In the genomic region with DNA sequence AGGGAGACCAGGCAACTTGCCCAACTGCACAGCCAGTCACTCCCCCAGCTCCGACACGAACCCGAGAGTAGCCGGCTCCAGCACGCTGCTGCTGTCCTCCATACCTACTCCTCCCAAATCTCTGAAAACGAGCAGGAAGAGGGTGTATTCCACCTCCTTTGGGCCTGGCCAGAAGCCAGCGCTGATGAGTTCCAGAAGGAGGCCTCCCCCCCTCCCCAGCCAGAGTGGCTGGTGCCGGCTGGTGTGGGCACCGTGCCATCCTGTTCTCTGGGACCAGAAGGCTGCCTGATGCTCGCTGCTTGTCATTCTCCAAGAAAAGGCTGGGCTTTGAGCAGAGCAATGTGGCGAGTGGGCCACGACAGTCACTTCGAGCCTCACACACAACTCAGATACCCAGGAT, we compare ENCODE assay signal across 15 cellular contexts. TPM values are rescaled to one million over a fixed set of nuclear protein-coding genes. Genes with fewer than 3 reads are reported as not detected.
A peak's percentile ranks its signal among the peaks of the same experiment; 100 is the strongest.
DNase-seq lines count a peak whose midpoint lies in the region; ATAC-seq lines count a peak whose summit lies in the region.
"Had no signal": no experiment of that assay in that cellular context is flagged by ENCODE, and none has a peak within 500 bp of the region (broad histone marks: within the 10 kb centered on the region; RNA-seq: fewer than 3 reads in every experiment).

No MANE protein-coding gene starts in this region.

- no peak overlapping the region for H3K4me3 ChIP-seq in neuronal stem cell (ENCODE audit: low read length in 2 of 2)
- H3K4me3 ChIP-seq: BLaER1 treated with 17β-estradiol and CSF1 and Interleukin-3, amounts not matched to agents 10 nM and 100 nM; GM23338 had no signal

- no peaks in the 10 kb centered on the region for H3K36me3 Mint-ChIP-seq in T-cell
- H3K36me3 Mint-ChIP-seq: type B pancreatic cell had no signal

- CTCF ChIA-PET in T-cell (lab: Charles Lee): no interaction called here

- H4K91ac ChIP-seq in neuronal stem cell (ENCODE audit: low read depth, low read length, poor library complexity): no peak overlapping the region

- H3K27ac Mint-ChIP-seq in T-cell: no peak overlapping the region
- H3K27ac Mint-ChIP-seq: GM23338, type B pancreatic cell had no signal

- H3K27me3 Mint-ChIP-seq in T-cell: no peaks in the 10 kb centered on the region

- WGBS in neuronal stem cell (ENCODE audit: extremely low coverage in 2 of 2, insufficient read length in 2 of 2, insufficient replicate concordance in 1 of 2), 2 donors: no CpG with 5 or more reads among the region's 13 CpGs

- no peaks in the 10 kb centered on the region for H3K27me3 ChIP-seq in neuronal stem cell (ENCODE audit: control insufficient read depth in 3 of 3, insufficient read depth in 3 of 3, low read depth in 1 of 3, low read length in 3 of 3)
- H3K27me3 ChIP-seq: BLaER1 treated with 17β-estradiol and CSF1 and Interleukin-3, amounts not matched to agents 10 nM and 100 nM; brain microvascular endothelial cell had no signal

- ATAC-seq in T-cell (replicated peaks in 1 of 4) (no peak), HG02678 (IDR thresholded peaks at IDR 0.05; ENCODE audit: unreplicated experiment) (no peak)
- ATAC-seq: PC-3 had no signal

- peak overlapping the region; percentile 12 for H2BK5ac ChIP-seq in neuronal stem cell (ENCODE audit: low read length)

- no peak overlapping the region for H2AFZ ChIP-seq in neuronal stem cell (ENCODE audit: low read length)
- H2AFZ ChIP-seq: GM23338 had no signal

- no peak overlapping the region for H2AK5ac ChIP-seq in neuronal stem cell (ENCODE audit: low read depth, low read length)

- H3K4me3 Mint-ChIP-seq in T-cell: no peak overlapping the region
- H3K4me3 Mint-ChIP-seq: GM23338, type B pancreatic cell had no signal

- POLR2A ChIA-PET in T-cell (lab: Charles Lee): no interaction called here

- no peaks in the 10 kb centered on the region for H3K36me3 ChIP-seq in neuronal stem cell (replicated peaks in 1 of 2; ENCODE audit: control insufficient read depth in 2 of 2, insufficient read depth in 2 of 2, low read length in 2 of 2)
- H3K36me3 ChIP-seq: BLaER1 treated with 17β-estradiol and CSF1 and Interleukin-3, amounts not matched to agents 10 nM and 100 nM; brain microvascular endothelial cell; sigmoid colon had no signal

- H2BK15ac ChIP-seq in neuronal stem cell (ENCODE audit: low read length): no peak overlapping the region

- no peak overlapping the region for H2BK120ac ChIP-seq in neuronal stem cell (ENCODE audit: low read depth, low read length)

- no peak overlapping the region for H3K4ac ChIP-seq in neuronal stem cell (ENCODE audit: low read length)

- no peaks in the 10 kb centered on the region for H3K4me1 Mint-ChIP-seq in T-cell

- H3K18ac ChIP-seq in neuronal stem cell (ENCODE audit: low read length): peak overlapping the region; percentile 11

- no peak overlapping the region for H4K8ac ChIP-seq in neuronal stem cell (ENCODE audit: low read depth, low read length)

- no peaks in the 10 kb centered on the region for H3K9me3 Mint-ChIP-seq in T-cell
- H3K9me3 Mint-ChIP-seq: GM23338, type B pancreatic cell had no signal

- H2BK12ac ChIP-seq in neuronal stem cell (ENCODE audit: low read length): no peak overlapping the region

- H3K9ac ChIP-seq in neuronal stem cell (ENCODE audit: low read depth, low read length, poor library complexity): no peak overlapping the region
- H3K9ac ChIP-seq: BLaER1 treated with 17β-estradiol and CSF1 and Interleukin-3, amounts not matched to agents 10 nM and 100 nM had no signal

- no peak overlapping the region for H3K27ac ChIP-seq in neuronal stem cell (replicated peaks; ENCODE audit: low read length)
- H3K27ac ChIP-seq: BLaER1 treated with 17β-estradiol and CSF1 and Interleukin-3, amounts not matched to agents 10 nM and 100 nM; brain microvascular endothelial cell; epithelial cell of prostate had no signal

- no peak overlapping the region for H3K14ac ChIP-seq in neuronal stem cell (ENCODE audit: low read length)

- H3K23ac ChIP-seq in neuronal stem cell (ENCODE audit: low read depth, low read length, poor library complexity): no peak overlapping the region

- no peak overlapping the region for H3K4me2 ChIP-seq in neuronal stem cell (ENCODE audit: insufficient read depth, low read length, poor library complexity, severe bottlenecking)
- H3K4me2 ChIP-seq: GM23338 had no signal

- peaks cover 3% of the 10 kb centered on the region for H3K79me1 ChIP-seq in neuronal stem cell (ENCODE audit: low read depth, low read length)

- H3K4me1 ChIP-seq in neuronal stem cell (ENCODE audit: control insufficient read depth in 2 of 2, insufficient read depth in 1 of 2, low read depth in 1 of 2, low read length in 2 of 2): peaks cover 24 to 27% of the 10 kb centered on the region in 2 donors

- DNase-seq in COR-L47 (lab: John Stamatoyannopoulos, UW): peak; percentile 88
- DNase-seq in NCI-H1694 treated with DMSO at 0.1 percent for 48 hours (lab: John Stamatoyannopoulos, UW): peak; percentile 99
- peak in 54 of 56 donors; percentile 19 to 90 (median 74) for DNase-seq in amygdala (lab: John Stamatoyannopoulos, UW)
- no peak for DNase-seq in neuronal stem cell (ENCODE audit: low spot score)
- no peak for DNase-seq in T-cell
- DNase-seq in H4 (ENCODE audit: low spot score): no peak
- no peak for DNase-seq in stimulated activated CD4-positive, alpha-beta T cell treated with anti-CD3 and anti-CD28 coated beads, Interleukin-4, amount 100 ng/mL, for 4 hours
- DNase-seq: brain microvascular endothelial cell, PC-3, sigmoid colon had no signal

- H3K9me3 ChIP-seq in neuronal stem cell (replicated peaks in 1 of 2; ENCODE audit: control insufficient read depth in 2 of 2, insufficient read depth in 1 of 2, low read depth in 1 of 2, low read length in 2 of 2): no peaks in the 10 kb centered on the region
- H3K9me3 ChIP-seq: BLaER1 treated with 17β-estradiol and CSF1 and Interleukin-3, amounts not matched to agents 10 nM and 100 nM; sigmoid colon had no signal

RNA-seq across cellular contexts. Expression of gene KCNN3, which starts 22.2 kb away (rescaled TPM):
- 3.7 TPM for polyA plus RNA-seq in neuronal stem cell (2013, experiment 1 of 2)
- 4.2 TPM for polyA plus RNA-seq in neuronal stem cell (2013, experiment 2 of 2)
- under 1 TPM; 0.03 to 0.23 (median 0.18) TPM for total RNA-seq in T-cell
- 0.06 and 0.41 TPM in 2 replicates for total RNA-seq in H4 (2014; rRNA removed; shearing (Covaris generic))

Comparison
In these comparisons a context has a peak if more than half of its experiments do, and no peak if none do; other contexts are left out.
1. DNase-seq: peak in COR-L47 (single experiment), NCI-H1694 treated with DMSO at 0.1 percent for 48 hours (single experiment) and amygdala (54 of 56); none in neuronal stem cell (single experiment), T-cell (0 of 34), H4 (single experiment) and stimulated activated CD4-positive, alpha-beta T cell treated with anti-CD3 and anti-CD28 coated beads, Interleukin-4, amount 100 ng/mL, for 4 hours (0 of 2).